16 cellular contexts compared by ENCODE assay signal in genomic region chr7:127885222-127885772, GRCh38.
DNase-seq lines count a peak whose midpoint lies in the region; ATAC-seq and TF ChIP-seq lines count a peak whose summit lies in the region.
"Had no signal": no experiment of that assay in that cellular context is flagged by ENCODE, and none has a peak within 500 bp of the region (broad histone marks: within the 10 kb centered on the region; RNA-seq: fewer than 3 reads in every experiment).

No MANE protein-coding gene starts in this region.

- intact Hi-C loops in dorsolateral prefrontal cortex (cut with DNase I) = loop anchor here in 1 of 2 donors (5.0 to 10.0 kb wide), 2 partner anchors 52 to 160 kb away; no protein-coding TSS in a partner anchor

- H3K36me3 Mint-ChIP-seq in neural crest cell (ENCODE audit: low read depth) = peaks cover 12% of the 10 kb centered on the region

- TF ChIP-seq CTCF in dorsolateral prefrontal cortex (IDR thresholded peaks at IDR 0.05 in 54 of 56, conservative IDR thresholded peaks at IDR 0.05 in 2 of 56; ENCODE audit: low read depth in 1 of 56, partially characterized antibody in 56 of 56) = no peak
- no peak for TF ChIP-seq CTCF in neural crest cell (conservative IDR thresholded peaks at IDR 0.05)

- DNase-seq in DMS 273 (lab: John Stamatoyannopoulos, UW; ENCODE audit: unreplicated experiment) (peak; percentile 68), NCI-H82 treated with DMSO at 0.1 percent for 48 hours (lab: John Stamatoyannopoulos, UW; ENCODE audit: unreplicated experiment) (peak; percentile 89), dorsolateral prefrontal cortex (no peak), neural crest cell (ENCODE audit: low read depth, low spot score) (no peak), ecto neural progenitor cell (ENCODE audit: low spot score) (no peak)
- no peak for DNase-seq in stimulated activated CD4-positive, alpha-beta T cell treated with anti-CD3 and anti-CD28 coated beads, Interleukin-1b, Interleukin-23, amount 100 ng/mL, for 48 hours
- DNase-seq: activated CD8-positive, alpha-beta memory T cell treated with anti-CD3 and anti-CD28 coated beads, Interleukin-2, amount 50 U/mL, for 4 hours; activated naive CD4-positive, alpha-beta T cell treated with Interleukin-2 at 50 U/mL for 16 hours; GDM1; immature natural killer cell; NCI-H1105 treated with DMSO at 0.1 percent for 48 hours; SIG-M5; stimulated activated naive CD4-positive, alpha-beta T cell treated with Interleukin-2 at 50 U/mL for 16 hours had no signal

- H3K27me3 ChIP-seq in dorsolateral prefrontal cortex = no peaks in the 10 kb centered on the region

- no peaks in the 10 kb centered on the region for H3K27me3 Mint-ChIP-seq in neural crest cell (ENCODE audit: low read depth)
- H3K27me3 Mint-ChIP-seq: memory B cell had no signal

- H3K4me3 ChIP-seq in dorsolateral prefrontal cortex = peak overlapping the region in 1 of 59 donors; percentile 9

- no peak overlapping the region for H3K4me3 Mint-ChIP-seq in neural crest cell
- H3K4me3 Mint-ChIP-seq: immature natural killer cell, memory B cell had no signal

- peaks cover 29% of the 10 kb centered on the region for H3K4me1 Mint-ChIP-seq in neural crest cell

- H3K27ac Mint-ChIP-seq in neural crest cell (ENCODE audit: unreplicated experiment) = peak overlapping the region; percentile 10
- H3K27ac Mint-ChIP-seq: immature natural killer cell, memory B cell had no signal

- no peaks in the 10 kb centered on the region for H3K9me3 Mint-ChIP-seq in neural crest cell
- H3K9me3 Mint-ChIP-seq: immature natural killer cell, memory B cell had no signal

- peak overlapping the region in 55 of 59 donors; percentile 7 to 87 (median 70) for H3K27ac ChIP-seq in dorsolateral prefrontal cortex

- ATAC-seq in GM18517 (IDR thresholded peaks at IDR 0.05; ENCODE audit: unreplicated experiment) (no peak), GM21381 (IDR thresholded peaks at IDR 0.05; ENCODE audit: unreplicated experiment) (no peak)

Comparison
In these comparisons a context has a peak if more than half of its experiments do, and no peak if none do; other contexts are left out.
1. DNase-seq: peak in DMS 273 (single experiment) and NCI-H82 treated with DMSO at 0.1 percent for 48 hours (single experiment); none in dorsolateral prefrontal cortex (0 of 10), neural crest cell (single experiment), stimulated activated CD4-positive, alpha-beta T cell treated with anti-CD3 and anti-CD28 coated beads, Interleukin-1b, Interleukin-23, amount 100 ng/mL, for 48 hours (single experiment) and ecto neural progenitor cell (single experiment).